27 cellular contexts compared by ENCODE assay signal in the genomic region with DNA sequence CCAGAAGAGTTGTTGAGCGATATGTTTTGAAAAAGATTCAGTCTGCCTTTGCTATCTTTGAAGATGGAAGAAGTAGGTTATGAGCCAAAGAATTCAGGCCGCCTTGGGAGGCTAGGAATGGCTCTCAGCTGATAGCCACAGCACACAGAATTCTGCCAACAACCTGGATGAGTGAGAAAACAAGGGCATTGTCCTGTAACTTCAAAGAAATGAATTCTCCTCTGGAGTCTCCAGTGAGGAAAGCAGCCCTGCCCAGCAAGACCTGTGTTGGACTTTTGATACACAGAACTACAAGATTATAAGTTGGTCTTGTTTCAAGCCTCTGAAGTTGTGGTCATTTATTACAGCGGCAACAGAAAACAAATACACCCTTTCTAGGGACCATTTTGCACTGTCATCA.
"Had no signal": no experiment of that assay in that cellular context is flagged by ENCODE, and none has a peak within 500 bp of the region (broad histone marks: within the 10 kb centered on the region; RNA-seq: fewer than 3 reads in every experiment).

No MANE protein-coding gene starts in this region.

- ATAC-seq: esophagus mucosa; left lobe of liver; mucosa of descending colon; natural killer cell treated with Interleukin-12 subunit alpha and Interleukin-12 subunit beta and Interleukin-15 and Interleukin-18, amount 100 ng/mL, for 72 hours; stimulated activated naive CD8-positive, alpha-beta T cell treated with anti-CD3 and anti-CD28 coated beads, Interleukin-15, Interleukin-2, amounts not matched to agents 100 U/mL and 50 U/mL, for 24 hours; T-helper 17 cell had no signal

- H3K4me1 ChIP-seq: ascending aorta, uterus had no signal

- H3K4me3 ChIP-seq: ascending aorta, lung, mucosa of descending colon, ovary, right atrium auricular region, thoracic aorta, uterus had no signal

- H3K27ac ChIP-seq: ascending aorta, brain microvascular endothelial cell, ovary, thoracic aorta, uterus had no signal

- H3K36me3 ChIP-seq: ascending aorta, brain microvascular endothelial cell, heart right ventricle, ovary, right atrium auricular region, thoracic aorta, uterus had no signal

- DNase-seq: activated CD4-positive, alpha-beta memory T cell treated with anti-CD3 and anti-CD28 coated beads for 36 hours; activated CD4-positive, alpha-beta T cell treated with anti-CD3 and anti-CD28 coated beads, Interleukin-2, amount 10 ng/mL, durations not matched to agents 24 days and 14 days; activated CD4-positive, CD25-positive, alpha-beta regulatory T cell treated with anti-CD3 and anti-CD28 coated beads, Interleukin-2, amount 50 U/mL, for 72 hours; activated CD8-positive, alpha-beta memory T cell treated with anti-CD3 and anti-CD28 coated beads, Interleukin-2, amount 50 U/mL, for 4 hours; activated gamma-delta T cell; activated naive CD4-positive, alpha-beta T cell treated with anti-CD3 and anti-CD28 coated beads, Interleukin-2, amount 10 ng/mL, durations not matched to agents 7 days and 5 days; activated naive CD8-positive, alpha-beta T cell treated with anti-CD3 and anti-CD28 coated beads, Interleukin-2, amount 10 ng/mL, durations not matched to agents 7 days and 5 days; activated T-cell treated with anti-CD3 and anti-CD28 coated beads, Interleukin-2, amount 50 U/mL, for 1 hour; brain microvascular endothelial cell; endodermal cell; foreskin fibroblast; heart right ventricle; kidney glomerular epithelial cell; mucosa of descending colon; ovary; stimulated activated CD4-positive, alpha-beta T cell treated with anti-CD3 and anti-CD28 coated beads, Interleukin-2, amount 100 ng/mL, for 48 hours; stimulated activated naive CD8-positive, alpha-beta T cell treated with anti-CD3 and anti-CD28 coated beads, Interleukin-15, Interleukin-2, amounts not matched to agents 100 U/mL and 50 U/mL, for 24 hours; T-helper 17 cell; T1000; uterus had no signal

- H3K9me3 ChIP-seq: ovary, uterus had no signal

- H3K27me3 ChIP-seq: ascending aorta, brain microvascular endothelial cell, heart right ventricle, ovary, right atrium auricular region, uterus had no signal
